Comparison of ENCODE assay signal across 28 cellular contexts in the genomic region with DNA sequence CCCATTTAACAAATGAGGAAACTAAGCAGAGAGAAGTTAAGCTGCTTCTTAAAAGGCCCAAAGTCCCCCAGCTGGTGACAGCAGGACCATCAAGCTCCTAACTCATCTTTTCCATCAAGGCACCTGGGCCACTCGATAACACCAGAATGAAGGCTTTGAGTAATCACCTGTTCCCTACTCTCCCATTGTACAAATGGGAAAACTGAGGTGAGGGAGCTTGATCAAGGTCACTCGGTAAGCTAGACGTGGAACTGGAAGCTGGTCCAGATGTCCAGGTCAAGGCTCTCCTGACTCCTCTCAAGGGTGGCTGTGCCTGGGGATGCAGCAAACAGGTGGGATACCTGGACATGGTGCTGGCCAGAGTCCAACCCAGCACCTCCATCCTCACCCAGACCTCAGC.
"Had no signal": no experiment of that assay in that cellular context is flagged by ENCODE, and none has a peak within 500 bp of the region (broad histone marks: within the 10 kb centered on the region; RNA-seq: fewer than 3 reads in every experiment).

No MANE protein-coding gene starts in this region.

- H3K36me3 ChIP-seq: heart left ventricle, left ventricle myocardium inferior, neural progenitor cell, ovary, prostate gland, stomach, thoracic aorta, tibial artery, uterus had no signal

- H3K4me1 Mint-ChIP-seq: naive B cell; stimulated activated naive B cell treated with anti-CD40 and anti-IgM and Interleukin-4, amounts not matched to agents 10 μg/mL and 1 μg/mL and 100 μg/mL, for 72 hours had no signal

- H3K36me3 Mint-ChIP-seq: immature natural killer cell; mesothelial cell of epicardium; naive B cell; natural killer cell; neural progenitor cell; stimulated activated naive B cell treated with anti-CD40 and anti-IgM and Interleukin-4, amounts not matched to agents 10 μg/mL and 1 μg/mL and 100 μg/mL, for 72 hours; type B pancreatic cell had no signal

- H3K4me1 ChIP-seq: heart left ventricle, left ventricle myocardium inferior, stomach, uterus had no signal

- H2AFZ ChIP-seq: neural progenitor cell had no signal

- H3K27me3 Mint-ChIP-seq: type B pancreatic cell had no signal

- H3K4me2 ChIP-seq: neural progenitor cell, smooth muscle cell had no signal

- ATAC-seq: heart left ventricle; natural killer cell; right cardiac atrium; stimulated activated naive B cell treated with anti-CD40 and anti-IgM and Interleukin-4, amounts not matched to agents 10 μg/mL and 1 μg/mL and 100 μg/mL, for 72 hours; stimulated activated naive CD8-positive, alpha-beta T cell treated with anti-CD3 and anti-CD28 coated beads, Interleukin-15, Interleukin-2, amounts not matched to agents 100 U/mL and 50 U/mL, for 24 hours had no signal

- H3K9me3 ChIP-seq: heart left ventricle, left ventricle myocardium inferior, ovary, prostate gland, stomach, thoracic aorta, tibial artery, uterus had no signal

- H3K9me3 Mint-ChIP-seq: immature natural killer cell; mesothelial cell of epicardium; naive B cell; natural killer cell; nephron progenitor cell; neural progenitor cell; stimulated activated naive B cell treated with anti-CD40 and anti-IgM and Interleukin-4, amounts not matched to agents 10 μg/mL and 1 μg/mL and 100 μg/mL, for 72 hours; type B pancreatic cell had no signal

- FAIRE-seq: islet of Langerhans had no signal

- H3K27ac Mint-ChIP-seq: immature natural killer cell; mesothelial cell of epicardium; naive B cell; natural killer cell; nephron progenitor cell; neural progenitor cell; stimulated activated naive B cell treated with anti-CD40 and anti-IgM and Interleukin-4, amounts not matched to agents 10 μg/mL and 1 μg/mL and 100 μg/mL, for 72 hours; type B pancreatic cell had no signal

- H3K27me3 ChIP-seq: heart left ventricle, neural progenitor cell, ovary, stomach, uterus had no signal

- H3K27ac ChIP-seq: heart left ventricle, left ventricle myocardium inferior, neural progenitor cell, ovary, prostate gland, stomach, thoracic aorta, tibial artery, uterus had no signal

- DNase-seq: heart left ventricle; hypothalamus; immature natural killer cell; left ventricle myocardium inferior; mesendoderm; naive B cell; natural killer cell; nephron progenitor cell; ovary; retina; right cardiac atrium; stimulated activated CD4-positive, alpha-beta T cell treated with anti-CD3 and anti-CD28 coated beads, Interleukin-1b, Interleukin-23, amount 100 ng/mL, for 48 hours; stimulated activated CD4-positive, alpha-beta T cell treated with anti-CD3 and anti-CD28 coated beads, Interleukin-2, amount 100 ng/mL, for 48 hours; stimulated activated CD4-positive, alpha-beta T cell treated with anti-CD3 and anti-CD28 coated beads, Interleukin-4, amount 100 ng/mL, for 4 hours; stimulated activated CD8-positive, alpha-beta memory T cell treated with anti-CD3 and anti-CD28 coated beads, Interleukin-4, amount 100 ng/mL, for 48 hours; stimulated activated naive B cell treated with anti-CD40 and anti-IgM and Interleukin-4, amounts not matched to agents 10 μg/mL and 1 μg/mL and 100 μg/mL, for 72 hours; stimulated activated naive CD8-positive, alpha-beta T cell treated with anti-CD3 and anti-CD28 coated beads, Interleukin-15, Interleukin-2, amounts not matched to agents 100 U/mL and 50 U/mL, for 24 hours; stomach; tibial artery; uterus had no signal

- H3K9ac ChIP-seq: neural progenitor cell had no signal

- H3K4me3 ChIP-seq: heart left ventricle, left ventricle myocardium inferior, lung, neural progenitor cell, ovary, prostate gland, smooth muscle cell, stomach, thoracic aorta, tibial artery, uterus had no signal

- H3K4me3 Mint-ChIP-seq: immature natural killer cell; mesothelial cell of epicardium; naive B cell; natural killer cell; nephron progenitor cell; neural progenitor cell; stimulated activated naive B cell treated with anti-CD40 and anti-IgM and Interleukin-4, amounts not matched to agents 10 μg/mL and 1 μg/mL and 100 μg/mL, for 72 hours; type B pancreatic cell had no signal
